ENCODE assay signal across 32 cellular contexts in the genomic region with DNA sequence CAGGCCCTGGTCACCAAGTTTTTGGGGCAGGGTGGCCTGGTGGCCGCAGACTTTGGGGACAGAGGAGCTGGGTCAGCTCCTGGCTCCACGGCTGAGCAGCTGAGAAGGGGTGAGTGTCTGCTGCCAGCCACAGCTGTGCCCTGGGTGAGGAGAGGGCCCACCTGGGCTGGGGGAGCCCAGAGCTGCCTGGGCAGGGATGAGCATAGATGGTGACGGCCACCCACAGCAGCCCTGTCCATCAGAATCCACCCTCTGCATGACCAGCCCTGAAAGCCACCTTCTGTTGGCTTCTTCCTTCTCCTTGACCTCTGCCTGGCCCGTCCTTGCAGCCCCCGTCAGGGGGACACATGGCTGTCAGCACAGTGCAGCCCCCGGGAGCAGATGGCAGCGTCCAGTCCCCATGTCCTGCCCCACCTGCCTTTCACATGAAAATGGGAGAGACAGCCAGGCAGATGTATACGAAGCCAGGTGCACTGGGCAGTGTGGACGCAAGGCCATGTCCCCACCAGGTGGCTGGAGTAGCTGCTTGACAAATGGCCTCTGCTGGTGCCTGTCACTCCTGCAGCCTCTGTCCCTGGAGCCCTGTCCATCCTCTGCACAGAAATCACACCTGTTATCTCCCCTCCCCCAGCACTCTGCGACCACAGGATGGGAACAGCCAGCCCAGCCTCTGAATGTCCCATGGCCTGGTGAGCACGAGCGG.
DNase-seq lines count a peak whose midpoint lies in the region; FAIRE-seq and TF ChIP-seq lines count a peak whose summit lies in the region.
"Had no signal": no experiment of that assay in that cellular context is flagged by ENCODE, and none has a peak within 500 bp of the region (broad histone marks: within the 10 kb centered on the region; RNA-seq: fewer than 3 reads in every experiment).

No MANE protein-coding gene starts in this region.

- H3K9me3 Mint-ChIP-seq in glutamatergic neuron (ENCODE audit: unreplicated experiment) = peaks cover 13% of the 10 kb centered on the region
- H3K9me3 Mint-ChIP-seq: activated T-cell treated with anti-CD3 and anti-CD28 coated beads, Interleukin-2, amount 50 U/mL, for 4 hours; neural crest cell; stimulated activated naive CD8-positive, alpha-beta T cell treated with anti-CD3 and anti-CD28 coated beads, Interleukin-15, amount 100 ng/mL, for 72 hours had no signal

- H2BK5ac ChIP-seq in neuronal stem cell (ENCODE audit: low read length) = no peak overlapping the region

- peaks cover 16% of the 10 kb centered on the region for H3K4me1 Mint-ChIP-seq in glutamatergic neuron (ENCODE audit: low read depth, unreplicated experiment)

- H3K36me3 ChIP-seq in BLaER1 (no peaks in the 10 kb centered on the region), neuronal stem cell (replicated peaks in 1 of 2; ENCODE audit: control insufficient read depth in 2 of 2, insufficient read depth in 2 of 2, low read length in 2 of 2) (no peaks in the 10 kb centered on the region)
- H3K36me3 ChIP-seq: adrenal gland, BE2C, pancreas, right atrium auricular region, spleen, thyroid gland had no signal

- DNase-seq in HTR-8/SVneo (ENCODE audit: insufficient read length, low spot score) = no peak
- peak; percentile 54 for DNase-seq in glutamatergic neuron
- no peak for DNase-seq in neuronal stem cell (ENCODE audit: low spot score)
- no peak for DNase-seq in activated T-cell treated with anti-CD3 and anti-CD28 coated beads, Interleukin-2, amount 50 U/mL, for 1 hour
- no peak for DNase-seq in middle frontal gyrus (ENCODE audit: extremely low spot score, low spot score)
- DNase-seq in T1000 (lab: John Stamatoyannopoulos, UW) = no peak
- DNase-seq: activated CD4-positive, alpha-beta T cell treated with anti-CD3 and anti-CD28 coated beads for 48 hours; activated T-cell treated with anti-CD3 and anti-CD28 coated beads, Interleukin-2, amount 50 U/mL, for 4 hours; BE2C; cerebellar nuclear complex; DMS153; foreskin melanocyte; KG1; NCI-H1105; NCI-H1930; NCI-H526 treated with DMSO at 0.1 percent for 48 hours; spleen; stimulated activated CD4-positive, alpha-beta T cell treated with anti-CD3 and anti-CD28 coated beads, Interleukin-2, amount 100 ng/mL, for 24 hours; stimulated activated naive CD8-positive, alpha-beta T cell treated with anti-CD3 and anti-CD28 coated beads, Interleukin-15, amount 100 ng/mL, for 72 hours; SW 1271; thyroid gland had no signal

- H3K9me3 ChIP-seq in BLaER1 (no peaks in the 10 kb centered on the region), neuronal stem cell (replicated peaks in 1 of 2; ENCODE audit: control insufficient read depth in 2 of 2, insufficient read depth in 1 of 2, low read depth in 1 of 2, low read length in 2 of 2) (no peaks in the 10 kb centered on the region)
- H3K9me3 ChIP-seq: adrenal gland, BE2C, pancreas, spleen, thyroid gland had no signal

- WGBS in neuronal stem cell (ENCODE audit: extremely low coverage in 2 of 2, insufficient read length in 2 of 2, insufficient replicate concordance in 1 of 2), 2 donors = no CpG with 5 or more reads among the region's 12 CpGs

- peak overlapping the region; percentile 76 for H3K4me3 Mint-ChIP-seq in glutamatergic neuron (ENCODE audit: unreplicated experiment)
- H3K4me3 Mint-ChIP-seq: activated T-cell treated with anti-CD3 and anti-CD28 coated beads, Interleukin-2, amount 50 U/mL, for 4 hours; brain; neural crest cell; stimulated activated naive CD8-positive, alpha-beta T cell treated with anti-CD3 and anti-CD28 coated beads, Interleukin-15, amount 100 ng/mL, for 72 hours had no signal

- H3K4me3 ChIP-seq in BLaER1 (no peak overlapping the region), neuronal stem cell (ENCODE audit: low read length in 2 of 2) (no peak overlapping the region)
- H3K4me3 ChIP-seq: adrenal gland, lung, pancreas, right atrium auricular region, spleen, thyroid gland had no signal

- no peaks in the 10 kb centered on the region for H3K27me3 ChIP-seq in BLaER1
- H3K27me3 ChIP-seq in neuronal stem cell (ENCODE audit: control insufficient read depth in 3 of 3, insufficient read depth in 3 of 3, low read depth in 1 of 3, low read length in 3 of 3) = peaks cover 0 to 21% (median 0%) of the 10 kb centered on the region in 3 experiments
- H3K27me3 ChIP-seq: adrenal gland, BE2C, pancreas, right atrium auricular region, thyroid gland had no signal

- H3K9ac ChIP-seq in BLaER1 (no peak overlapping the region), neuronal stem cell (ENCODE audit: low read depth, low read length, poor library complexity) (no peak overlapping the region)

- FAIRE-seq in HTR-8/SVneo (lab: Jason Lieb, UNC) = peak; percentile 82
- FAIRE-seq: endometrium, GM18507, GM19239, H54, pancreas had no signal

- no peaks in the 10 kb centered on the region for H4K20me1 ChIP-seq in BLaER1

- H3K27me3 Mint-ChIP-seq in glutamatergic neuron (ENCODE audit: unreplicated experiment) = peaks cover 13% of the 10 kb centered on the region

- peaks cover 6% of the 10 kb centered on the region for H3K36me3 Mint-ChIP-seq in glutamatergic neuron (ENCODE audit: unreplicated experiment)
- H3K36me3 Mint-ChIP-seq: brain had no signal

- H3K4me2 ChIP-seq in BLaER1 = peak overlapping the region; percentile 24; the same call in 1 of the 2 replicates
- H3K4me2 ChIP-seq in neuronal stem cell (ENCODE audit: insufficient read depth, low read length, poor library complexity, severe bottlenecking) = no peak overlapping the region

- H2AFZ ChIP-seq in neuronal stem cell (ENCODE audit: low read length) = no peak overlapping the region

- peaks cover 41% of the 10 kb centered on the region for H3K4me1 ChIP-seq in BLaER1
- H3K4me1 ChIP-seq in neuronal stem cell (ENCODE audit: control insufficient read depth in 2 of 2, insufficient read depth in 1 of 2, low read depth in 1 of 2, low read length in 2 of 2) = peaks cover 7 to 10% of the 10 kb centered on the region in 2 donors
- H3K4me1 ChIP-seq: adrenal gland, BE2C, pancreas, right atrium auricular region, spleen, thyroid gland had no signal

- peak overlapping the region; percentile 10 for H2BK15ac ChIP-seq in neuronal stem cell (ENCODE audit: low read length)

- H3K23ac ChIP-seq in neuronal stem cell (ENCODE audit: low read depth, low read length, poor library complexity) = peak overlapping the region; percentile 60

- H4K91ac ChIP-seq in neuronal stem cell (ENCODE audit: low read depth, low read length, poor library complexity) = no peak overlapping the region

- peak overlapping the region; percentile 68 for H3K27ac Mint-ChIP-seq in glutamatergic neuron (ENCODE audit: unreplicated experiment)

- no peak overlapping the region for H2BK12ac ChIP-seq in neuronal stem cell (ENCODE audit: low read length)

- no peak for TF ChIP-seq CTCF in glutamatergic neuron (IDR thresholded peaks at IDR 0.05; ENCODE audit: partially characterized antibody, unreplicated experiment)

- H3K27ac ChIP-seq in BLaER1 (no peak overlapping the region), neuronal stem cell (replicated peaks; ENCODE audit: low read length) (no peak overlapping the region)
- H3K27ac ChIP-seq: adrenal gland, pancreas, right atrium auricular region, spleen, thyroid gland had no signal

- H2AK5ac ChIP-seq in neuronal stem cell (ENCODE audit: low read depth, low read length) = peak overlapping the region; percentile 78

- peak overlapping the region; percentile 52 for H4K8ac ChIP-seq in neuronal stem cell (ENCODE audit: low read depth, low read length)

- H3K79me1 ChIP-seq in neuronal stem cell (ENCODE audit: low read depth, low read length) = no peaks in the 10 kb centered on the region

- peak overlapping the region; percentile 49 for H3K18ac ChIP-seq in neuronal stem cell (ENCODE audit: low read length)

- H3K4ac ChIP-seq in neuronal stem cell (ENCODE audit: low read length) = no peak overlapping the region

- H2BK120ac ChIP-seq in neuronal stem cell (ENCODE audit: low read depth, low read length) = peak overlapping the region; percentile 11

- no peak overlapping the region for H3K14ac ChIP-seq in neuronal stem cell (ENCODE audit: low read length)
